ENCODE assay signal across 13 cellular contexts in the genomic region with DNA sequence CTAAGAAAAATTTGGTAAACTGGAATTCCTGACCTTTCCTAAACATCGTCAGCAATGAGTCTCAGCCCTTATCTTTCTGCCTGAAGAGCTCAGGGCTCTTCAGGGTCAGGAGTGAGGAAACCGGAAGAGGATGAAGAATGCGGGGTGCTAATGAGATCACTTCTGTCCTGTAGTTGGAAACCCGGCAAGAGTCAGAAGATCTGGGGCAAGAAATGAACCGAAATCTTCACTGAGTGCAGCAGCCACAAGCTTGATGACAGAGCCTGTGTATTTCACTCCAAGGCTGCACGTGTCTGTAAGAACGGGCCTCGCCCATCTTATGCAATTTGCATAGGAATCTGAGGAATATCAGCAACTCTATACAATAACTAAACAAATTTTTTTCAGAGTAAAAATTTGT.
DNase-seq lines count a peak whose midpoint lies in the region; ATAC-seq and TF ChIP-seq lines count a peak whose summit lies in the region.
"Had no signal": no experiment of that assay in that cellular context is flagged by ENCODE, and none has a peak within 500 bp of the region (broad histone marks: within the 10 kb centered on the region; RNA-seq: fewer than 3 reads in every experiment).

No MANE protein-coding gene starts in this region.

- peaks cover 35% of the 10 kb centered on the region; the same call in 1 of the 2 replicates for H3F3A ChIP-seq in PC-9 (ENCODE audit: insufficient read depth, low read depth)

- H3K4me3 ChIP-seq in AG10803 (ENCODE audit: low read length) = no peak overlapping the region
- no peak overlapping the region for H3K4me3 ChIP-seq in PC-9
- H3K4me3 ChIP-seq in fibroblast of pulmonary artery (replicated peaks; ENCODE audit: low read depth, low read length) = no peak overlapping the region
- H3K4me3 ChIP-seq in muscle layer of duodenum (ENCODE audit: low read depth in 1 of 2, low read length in 2 of 2) = no peak overlapping the region

- H2AFZ ChIP-seq in PC-9 = peak overlapping the region; percentile 66; the same call in 1 of the 2 replicates

- H3K27me3 ChIP-seq in PC-9 (ENCODE audit: insufficient read depth, low read depth) (no peaks in the 10 kb centered on the region), muscle layer of duodenum (ENCODE audit: low read depth, low read length) (no peaks in the 10 kb centered on the region)

- H3K36me3 ChIP-seq in PC-9 (ENCODE audit: low read depth) (no peaks in the 10 kb centered on the region), muscle layer of duodenum (ENCODE audit: control insufficient read depth in 1 of 2, insufficient read depth in 2 of 2, low read length in 2 of 2) (no peaks in the 10 kb centered on the region)

- TF ChIP-seq CTCF in AG10803 (conservative IDR thresholded peaks at IDR 0.05; ENCODE audit: low read length) = no peak
- no peak for TF ChIP-seq CTCF in PC-9 (conservative IDR thresholded peaks at IDR 0.05)
- no peak for TF ChIP-seq CTCF in fibroblast of pulmonary artery (IDR thresholded peaks at IDR 0.05; ENCODE audit: low read length, missing control alignments)

- H3K27ac ChIP-seq in PC-9 = peak overlapping the region; percentile 61
- peak overlapping the region; percentile 61 for H3K27ac ChIP-seq in muscle layer of duodenum (ENCODE audit: low read length)

- no peaks in the 10 kb centered on the region for H3K9me3 ChIP-seq in PC-9 (ENCODE audit: insufficient read depth, low read depth)
- H3K9me3 ChIP-seq in muscle layer of duodenum (ENCODE audit: control insufficient read depth in 1 of 2, low read length in 2 of 2) = no peaks in the 10 kb centered on the region

- ATAC-seq in HG03097 (IDR thresholded peaks at IDR 0.05; ENCODE audit: low FRiP score, unreplicated experiment) (no peak), HG02678 (IDR thresholded peaks at IDR 0.05; ENCODE audit: unreplicated experiment) (no peak)
- ATAC-seq: SK-N-SH treated with all-trans-retinoic acid at 6 μM for 48 hours had no signal

- intact Hi-C loops in PC-9 (cut with micrococcal nuclease; ENCODE audit: unreplicated experiment) = loop anchor here (5.0 kb wide), 1 partner anchor 42 kb away; no protein-coding TSS in a partner anchor

- CTCF ChIA-PET in PC-9 (lab: Charles Lee) = no interaction called here

- H4K20me1 ChIP-seq in PC-9 (ENCODE audit: insufficient read depth) = no peaks in the 10 kb centered on the region

- no TSS peak for BruUV-seq in PC-9 (replicated peaks; lab: Mats Ljungman, UMichigan)

- no peaks in the 10 kb centered on the region for H3K79me2 ChIP-seq in PC-9 (ENCODE audit: low read depth)

- DNase-seq in AG10803 (ENCODE audit: low read depth) (peak; percentile 36), PC-9 (peak in 1 of 2 experiments; percentile 79), fibroblast of pulmonary artery (ENCODE audit: low read depth) (peak; percentile 75), NCI-H345 (lab: John Stamatoyannopoulos, UW) (no peak)
- no peak for DNase-seq in activated CD4-positive, alpha-beta T cell treated with anti-CD3 and anti-CD28 coated beads, Interleukin-2, amount 50 U/mL, for 1 hour
- DNase-seq: activated CD4-positive, alpha-beta T cell treated with anti-CD3 and anti-CD28 coated beads for 48 hours; cortex of kidney; DND-41; NCI-H524 had no signal

- peak overlapping the region; percentile 55 for H3K4me2 ChIP-seq in PC-9

- H3K9me2 ChIP-seq in PC-9 (ENCODE audit: insufficient read depth) = no peaks in the 10 kb centered on the region

- POLR2A ChIA-PET in PC-9 (lab: Charles Lee; ENCODE audit: unreplicated experiment) = no interaction called here

- H3K4me1 ChIP-seq in PC-9 (replicated peaks; ENCODE audit: insufficient read depth) (peaks cover 51% of the 10 kb centered on the region), muscle layer of duodenum (ENCODE audit: control insufficient read depth in 1 of 2, insufficient read depth in 2 of 2, low read length in 2 of 2) (peaks cover 0 to 24% of the 10 kb centered on the region in 2 donors)

Comparison
In these comparisons a context has a peak if more than half of its experiments do, and no peak if none do; other contexts are left out.
1. DNase-seq: peak in AG10803 (single experiment) and fibroblast of pulmonary artery (single experiment); none in activated CD4-positive, alpha-beta T cell treated with anti-CD3 and anti-CD28 coated beads, Interleukin-2, amount 50 U/mL, for 1 hour (single experiment) and NCI-H345 (single experiment).